ENCODE assay signal across 1 cellular context in genomic region chr5:134577796-134578577, GRCh38.
TF ChIP-seq lines count a peak whose summit lies in the region.

No MANE protein-coding gene starts in this region.

TF ChIP-seq in GM12878, 131 proteins besides CTCF, POLR2A, EP300 and RAD21 (continued from another document):
- TF ChIP-seq, protein P1, sequence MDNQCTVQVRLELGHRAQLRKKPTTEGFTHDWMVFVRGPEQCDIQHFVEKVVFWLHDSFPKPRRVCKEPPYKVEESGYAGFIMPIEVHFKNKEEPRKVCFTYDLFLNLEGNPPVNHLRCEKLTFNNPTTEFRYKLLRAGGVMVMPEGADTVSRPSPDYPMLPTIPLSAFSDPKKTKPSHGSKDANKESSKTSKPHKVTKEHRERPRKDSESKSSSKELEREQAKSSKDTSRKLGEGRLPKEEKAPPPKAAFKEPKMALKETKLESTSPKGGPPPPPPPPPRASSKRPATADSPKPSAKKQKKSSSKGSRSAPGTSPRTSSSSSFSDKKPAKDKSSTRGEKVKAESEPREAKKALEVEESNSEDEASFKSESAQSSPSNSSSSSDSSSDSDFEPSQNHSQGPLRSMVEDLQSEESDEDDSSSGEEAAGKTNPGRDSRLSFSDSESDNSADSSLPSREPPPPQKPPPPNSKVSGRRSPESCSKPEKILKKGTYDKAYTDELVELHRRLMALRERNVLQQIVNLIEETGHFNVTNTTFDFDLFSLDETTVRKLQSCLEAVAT (IDR thresholded peaks at IDR 0.05), result 0 out of 2 replicates have a peak, but pooled peaks have one; percentile 16
